In the genomic region with DNA sequence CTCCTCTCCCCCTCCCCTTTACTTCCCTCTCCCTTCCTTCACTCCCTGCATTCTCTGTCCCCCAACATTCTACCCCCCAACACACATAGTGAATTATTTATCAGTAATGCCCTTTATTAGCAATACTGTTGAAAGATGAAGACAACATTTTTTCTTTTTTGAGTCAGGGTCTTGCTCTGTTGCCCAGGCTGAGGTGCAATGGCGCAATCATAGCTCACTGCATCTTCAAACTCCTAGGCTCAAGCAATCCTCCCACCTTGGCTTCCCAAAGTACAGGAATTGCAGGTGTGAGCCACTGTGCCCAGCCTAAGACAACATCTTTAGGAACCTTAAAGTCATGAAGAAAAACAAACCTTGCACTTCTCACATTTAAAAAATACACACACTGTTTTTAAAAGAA, we compare ENCODE assay signal across 31 cellular contexts.
"Had no signal": no experiment of that assay in that cellular context is flagged by ENCODE, and none has a peak within 500 bp of the region (broad histone marks: within the 10 kb centered on the region; RNA-seq: fewer than 3 reads in every experiment).

No MANE protein-coding gene starts in this region.

- H3K4me1 Mint-ChIP-seq: activated CD4-positive, alpha-beta memory T cell treated with anti-CD3 and anti-CD28 coated beads, Interleukin-2, amount 10 ng/mL, durations not matched to agents 7 days and 5 days; activated CD4-positive, alpha-beta T cell treated with anti-CD3 and anti-CD28 coated beads, Interleukin-2, amount 10 ng/mL, durations not matched to agents 7 days and 5 days; activated naive CD4-positive, alpha-beta T cell treated with anti-CD3 and anti-CD28 coated beads, Interleukin-2, amount 10 ng/mL, durations not matched to agents 7 days and 5 days; activated naive CD8-positive, alpha-beta T cell treated with anti-CD3 and anti-CD28 coated beads, Interleukin-2, amount 10 ng/mL, durations not matched to agents 7 days and 5 days; T-helper 17 cell had no signal

- ATAC-seq: activated naive CD4-positive, alpha-beta T cell treated with anti-CD3 and anti-CD28 coated beads, Interleukin-2, amount 50 U/mL, for 72 hours; activated T-cell treated with anti-CD3 and anti-CD28 coated beads, Interleukin-2, amount 50 U/mL, for 72 hours; gastroesophageal sphincter; heart right ventricle; T-helper 17 cell had no signal

- DNase-seq: activated CD4-positive, alpha-beta memory T cell treated with anti-CD3 and anti-CD28 coated beads, Interleukin-2, amount 10 ng/mL, durations not matched to agents 7 days and 5 days; activated CD4-positive, alpha-beta T cell treated with anti-CD3 and anti-CD28 coated beads for 1 hour; activated CD4-positive, alpha-beta T cell treated with anti-CD3 and anti-CD28 coated beads for 4 hours; activated CD4-positive, alpha-beta T cell treated with anti-CD3 and anti-CD28 coated beads, Interleukin-2, amount 10 ng/mL, durations not matched to agents 7 days and 5 days; activated CD4-positive, alpha-beta T cell treated with anti-CD3 and anti-CD28 coated beads, Interleukin-2, amount 50 U/mL, for 4 hours; activated CD8-positive, alpha-beta memory T cell treated with anti-CD3 and anti-CD28 coated beads, Interleukin-2, amount 50 U/mL, for 48 hours; activated gamma-delta T cell; activated naive CD4-positive, alpha-beta T cell; activated naive CD4-positive, alpha-beta T cell treated with anti-CD3 and anti-CD28 coated beads, Interleukin-2, amount 10 ng/mL, durations not matched to agents 7 days and 5 days; activated naive CD8-positive, alpha-beta T cell treated with anti-CD3 and anti-CD28 coated beads, Interleukin-2, amount 10 ng/mL, durations not matched to agents 7 days and 5 days; activated T-cell treated with anti-CD3 and anti-CD28 coated beads for 4 hours; activated T-cell treated with anti-CD3 and anti-CD28 coated beads, Interleukin-2, amount 50 U/mL, for 24 hours; activated T-cell treated with anti-CD3 and anti-CD28 coated beads, Interleukin-2, amount 50 U/mL, for 72 hours; central memory CD4-positive, alpha-beta T cell; cerebellar nuclear complex; colonic mucosa; effector CD8-positive, alpha-beta T cell; esophagus squamous epithelium; foreskin melanocyte; heart right ventricle; T-helper 17 cell; T1000 had no signal

- H3K27me3 ChIP-seq: ascending aorta, breast epithelium, cardiac muscle cell, colonic mucosa, esophagus squamous epithelium, gastroesophageal sphincter, heart right ventricle had no signal

- H3K4me1 ChIP-seq: ascending aorta, breast epithelium, colonic mucosa, esophagus squamous epithelium, heart right ventricle had no signal

- H3K4me3 ChIP-seq: ascending aorta, breast epithelium, cardiac muscle cell, colonic mucosa, esophagus squamous epithelium, gastroesophageal sphincter, heart right ventricle had no signal

- H3K27me3 Mint-ChIP-seq: activated CD4-positive, alpha-beta memory T cell treated with anti-CD3 and anti-CD28 coated beads, Interleukin-2, amount 10 ng/mL, durations not matched to agents 7 days and 5 days; activated CD4-positive, alpha-beta T cell treated with anti-CD3 and anti-CD28 coated beads, Interleukin-2, amount 10 ng/mL, durations not matched to agents 7 days and 5 days; activated naive CD4-positive, alpha-beta T cell treated with anti-CD3 and anti-CD28 coated beads, Interleukin-2, amount 10 ng/mL, durations not matched to agents 7 days and 5 days; activated naive CD8-positive, alpha-beta T cell treated with anti-CD3 and anti-CD28 coated beads, Interleukin-2, amount 10 ng/mL, durations not matched to agents 7 days and 5 days; activated T-cell treated with anti-CD3 and anti-CD28 coated beads, Interleukin-2, amount 50 U/mL, for 24 hours; brain; T-helper 17 cell had no signal

- H3K36me3 Mint-ChIP-seq: activated naive CD4-positive, alpha-beta T cell treated with anti-CD3 and anti-CD28 coated beads, Interleukin-2, amount 10 ng/mL, durations not matched to agents 7 days and 5 days; activated naive CD8-positive, alpha-beta T cell treated with anti-CD3 and anti-CD28 coated beads, Interleukin-2, amount 10 ng/mL, durations not matched to agents 7 days and 5 days had no signal

- H3K27ac Mint-ChIP-seq: activated CD4-positive, alpha-beta memory T cell treated with anti-CD3 and anti-CD28 coated beads, Interleukin-2, amount 10 ng/mL, durations not matched to agents 7 days and 5 days; activated CD4-positive, alpha-beta T cell treated with anti-CD3 and anti-CD28 coated beads, Interleukin-2, amount 10 ng/mL, durations not matched to agents 7 days and 5 days; activated naive CD4-positive, alpha-beta T cell treated with anti-CD3 and anti-CD28 coated beads, Interleukin-2, amount 10 ng/mL, durations not matched to agents 7 days and 5 days; activated naive CD8-positive, alpha-beta T cell treated with anti-CD3 and anti-CD28 coated beads, Interleukin-2, amount 10 ng/mL, durations not matched to agents 7 days and 5 days; activated T-cell treated with anti-CD3 and anti-CD28 coated beads, Interleukin-2, amount 50 U/mL, for 24 hours; activated T-cell treated with anti-CD3 and anti-CD28 coated beads, Interleukin-2, amount 50 U/mL, for 72 hours; T-helper 17 cell; T-helper 2 cell treated with Interferon-gamma antibody and Interleukin-4, amounts not matched to agents 5 μg/mL and 100 μg/mL, for 36 hours had no signal

- H3K27ac ChIP-seq: ascending aorta, breast epithelium, cardiac muscle cell, colonic mucosa, epithelial cell of prostate, esophagus squamous epithelium, gastroesophageal sphincter, heart right ventricle had no signal

- FAIRE-seq: endothelial cell of umbilical vein had no signal

- H3K36me3 ChIP-seq: breast epithelium, colonic mucosa had no signal

- H3K9me3 ChIP-seq: ascending aorta, breast epithelium, colonic mucosa, esophagus squamous epithelium, gastroesophageal sphincter, heart right ventricle had no signal

- H3K4me3 Mint-ChIP-seq: activated CD4-positive, alpha-beta memory T cell treated with anti-CD3 and anti-CD28 coated beads, Interleukin-2, amount 10 ng/mL, durations not matched to agents 7 days and 5 days; activated CD4-positive, alpha-beta T cell treated with anti-CD3 and anti-CD28 coated beads, Interleukin-2, amount 10 ng/mL, durations not matched to agents 7 days and 5 days; activated naive CD4-positive, alpha-beta T cell treated with anti-CD3 and anti-CD28 coated beads, Interleukin-2, amount 10 ng/mL, durations not matched to agents 7 days and 5 days; activated naive CD8-positive, alpha-beta T cell treated with anti-CD3 and anti-CD28 coated beads, Interleukin-2, amount 10 ng/mL, durations not matched to agents 7 days and 5 days; activated T-cell treated with anti-CD3 and anti-CD28 coated beads, Interleukin-2, amount 50 U/mL, for 24 hours; activated T-cell treated with anti-CD3 and anti-CD28 coated beads, Interleukin-2, amount 50 U/mL, for 72 hours; brain; T-helper 17 cell; T-helper 2 cell treated with Interferon-gamma antibody and Interleukin-4, amounts not matched to agents 5 μg/mL and 100 μg/mL, for 36 hours had no signal
